Comparison of ENCODE assay signal across 20 cellular contexts in the genomic region with DNA sequence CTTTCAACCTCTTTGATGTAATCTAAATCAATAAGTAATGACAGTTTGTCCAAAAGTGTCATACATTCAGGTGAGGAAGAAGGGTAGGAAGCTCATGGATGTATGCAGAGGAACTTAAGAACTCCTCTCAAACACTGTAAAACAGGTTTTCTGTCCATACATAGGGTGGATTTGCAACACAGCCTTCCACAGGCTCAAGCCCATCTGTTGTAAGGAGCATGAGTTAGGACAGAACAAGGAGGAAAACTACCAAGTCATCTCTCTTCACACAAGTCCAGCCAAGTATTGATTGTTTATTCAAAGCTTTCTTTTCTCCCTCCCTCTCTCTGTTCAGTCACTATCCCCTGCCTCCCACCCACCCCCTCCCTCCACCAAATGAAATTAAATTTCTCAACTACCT.
"Had no signal": no experiment of that assay in that cellular context is flagged by ENCODE, and none has a peak within 500 bp of the region (broad histone marks: within the 10 kb centered on the region; RNA-seq: fewer than 3 reads in every experiment).

No MANE protein-coding gene starts in this region.

- DNase-seq: activated naive CD4-positive, alpha-beta T cell treated with Interleukin-2 at 50 U/mL for 16 hours; anterior cingulate cortex; brain microvascular endothelial cell; gastrocnemius medialis; heart left ventricle; left ventricle myocardium superior; naive B cell; ovary; psoas muscle; right cardiac atrium; upper lobe of right lung had no signal

- H3K9me3 Mint-ChIP-seq: activated CD4-positive, alpha-beta memory T cell treated with anti-CD3 and anti-CD28 coated beads for 36 hours; T-helper 1 cell treated with Interleukin-12 subunit alpha and Interleukin-12 subunit beta and Interleukin-4 antibody, amounts not matched to agents 30 μg/mL and 1 μg/mL, for 36 hours had no signal

- H3K4me3 Mint-ChIP-seq: activated CD4-positive, alpha-beta memory T cell treated with anti-CD3 and anti-CD28 coated beads for 36 hours; activated CD8-positive, alpha-beta memory T cell treated with anti-CD3 and anti-CD28 coated beads, Interleukin-2, amount 10 ng/mL, durations not matched to agents 7 days and 5 days; naive B cell; T-helper 1 cell treated with Interleukin-12 subunit alpha and Interleukin-12 subunit beta and Interleukin-4 antibody, amounts not matched to agents 30 μg/mL and 1 μg/mL, for 36 hours had no signal

- ATAC-seq: esophagus mucosa, gastrocnemius medialis, left ventricle myocardium superior, psoas muscle, right cardiac atrium, upper lobe of right lung had no signal

- H3K27ac ChIP-seq: brain microvascular endothelial cell, coronary artery, gastrocnemius medialis, heart left ventricle, ovary, psoas muscle, skin epidermis, thoracic aorta, upper lobe of right lung had no signal

- H3K9me3 ChIP-seq: gastrocnemius medialis, heart left ventricle, mucosa of descending colon, ovary, psoas muscle, thoracic aorta, upper lobe of right lung had no signal

- H3K27me3 ChIP-seq: brain microvascular endothelial cell, gastrocnemius medialis, heart left ventricle, ovary had no signal

- H3K4me3 ChIP-seq: coronary artery, gastrocnemius medialis, heart left ventricle, mucosa of descending colon, ovary, psoas muscle, skin epidermis, thoracic aorta, upper lobe of right lung had no signal

- FAIRE-seq: endometrium had no signal

- H3K36me3 Mint-ChIP-seq: activated CD4-positive, alpha-beta memory T cell treated with anti-CD3 and anti-CD28 coated beads for 36 hours; activated CD8-positive, alpha-beta memory T cell treated with anti-CD3 and anti-CD28 coated beads, Interleukin-2, amount 10 ng/mL, durations not matched to agents 7 days and 5 days; naive B cell had no signal

- H3K27ac Mint-ChIP-seq: activated CD4-positive, alpha-beta memory T cell treated with anti-CD3 and anti-CD28 coated beads for 36 hours; activated CD8-positive, alpha-beta memory T cell treated with anti-CD3 and anti-CD28 coated beads, Interleukin-2, amount 10 ng/mL, durations not matched to agents 7 days and 5 days; T-helper 1 cell treated with Interleukin-12 subunit alpha and Interleukin-12 subunit beta and Interleukin-4 antibody, amounts not matched to agents 30 μg/mL and 1 μg/mL, for 36 hours had no signal

- H3K4me1 ChIP-seq: gastrocnemius medialis, psoas muscle, upper lobe of right lung had no signal

- H3K36me3 ChIP-seq: brain microvascular endothelial cell, gastrocnemius medialis, heart left ventricle, ovary, thoracic aorta, upper lobe of right lung had no signal
